In genomic region chr22:19831016-19831415, GRCh38 we compare ENCODE assay signal across 29 cellular contexts.
"Had no signal": no experiment of that assay in that cellular context is flagged by ENCODE, and none has a peak within 500 bp of the region (broad histone marks: within the 10 kb centered on the region; RNA-seq: fewer than 3 reads in every experiment).

No MANE protein-coding gene starts in this region.

- H3K4me3 Mint-ChIP-seq: activated CD4-positive, alpha-beta memory T cell treated with anti-CD3 and anti-CD28 coated beads for 36 hours; activated CD4-positive, alpha-beta T cell treated with anti-CD3 and anti-CD28 coated beads for 36 hours; activated CD4-positive, alpha-beta T cell treated with anti-CD3 and anti-CD28 coated beads, Interleukin-2, amount 10 ng/mL, durations not matched to agents 24 days and 14 days; activated CD8-positive, alpha-beta T cell treated with anti-CD3 and anti-CD28 coated beads, Interleukin-2, amount 10 ng/mL, durations not matched to agents 7 days and 5 days; activated naive CD8-positive, alpha-beta T cell; activated T-cell treated with anti-CD3 and anti-CD28 coated beads, Interleukin-2, amount 50 U/mL, for 4 hours; activated T-helper 17 cell treated with anti-CD3 and anti-CD28 coated beads, Interleukin-2, amount 50 U/mL, for 72 hours; dendritic cell treated with granulocyte-macrophage colony-stimulating factor and Interleukin-4, amounts not matched to agents 40 ng/mL and 50 ng/mL, for 4 days had no signal

- H3K27me3 ChIP-seq: adrenal gland, body of pancreas, dorsolateral prefrontal cortex, esophagus muscularis mucosa, foreskin keratinocyte, gastrocnemius medialis, heart left ventricle had no signal

- H3K4me3 ChIP-seq: adrenal gland, body of pancreas, coronary artery, dorsolateral prefrontal cortex, esophagus muscularis mucosa, gastrocnemius medialis, heart left ventricle had no signal

- DNase-seq: activated CD4-positive, alpha-beta memory T cell treated with anti-CD3 and anti-CD28 coated beads for 36 hours; activated CD4-positive, alpha-beta T cell treated with anti-CD3 and anti-CD28 coated beads for 36 hours; activated CD4-positive, alpha-beta T cell treated with anti-CD3 and anti-CD28 coated beads, Interleukin-2, amount 10 ng/mL, durations not matched to agents 24 days and 14 days; activated CD4-positive, CD25-positive, alpha-beta regulatory T cell; activated CD4-positive, CD25-positive, alpha-beta regulatory T cell treated with anti-CD3 and anti-CD28 coated beads, Interleukin-2, amount 50 U/mL, for 72 hours; activated CD8-positive, alpha-beta T cell treated with anti-CD3 and anti-CD28 coated beads, Interleukin-2, amount 10 ng/mL, durations not matched to agents 7 days and 5 days; activated effector memory CD4-positive, alpha-beta T cell treated with Interleukin-2 at 50 U/mL for 16 hours; activated gamma-delta T cell treated with Interleukin-2 at 50 U/mL for 16 hours; activated naive CD4-positive, alpha-beta T cell treated with anti-CD3 and anti-CD28 coated beads, Interleukin-2, amount 50 U/mL, for 16 hours; activated naive CD4-positive, alpha-beta T cell treated with Interleukin-2 at 50 U/mL for 16 hours; activated T-cell treated with anti-CD3 and anti-CD28 coated beads, Interleukin-2, amount 50 U/mL, for 4 hours; adrenal gland; amygdala; aorta; body of pancreas; caudate nucleus; effector memory CD4-positive, alpha-beta T cell; erythroblast; foreskin keratinocyte; gastrocnemius medialis; glutamatergic neuron; heart left ventricle; T-helper 2 cell had no signal

- H3K9me3 Mint-ChIP-seq: activated CD4-positive, alpha-beta memory T cell treated with anti-CD3 and anti-CD28 coated beads for 36 hours; activated CD4-positive, alpha-beta T cell treated with anti-CD3 and anti-CD28 coated beads, Interleukin-2, amount 10 ng/mL, durations not matched to agents 24 days and 14 days; activated T-cell treated with anti-CD3 and anti-CD28 coated beads, Interleukin-2, amount 50 U/mL, for 4 hours; activated T-helper 17 cell treated with anti-CD3 and anti-CD28 coated beads, Interleukin-2, amount 50 U/mL, for 72 hours had no signal

- H3K27ac Mint-ChIP-seq: activated CD4-positive, alpha-beta memory T cell treated with anti-CD3 and anti-CD28 coated beads for 36 hours; activated CD4-positive, alpha-beta T cell treated with anti-CD3 and anti-CD28 coated beads for 36 hours; activated CD4-positive, alpha-beta T cell treated with anti-CD3 and anti-CD28 coated beads, Interleukin-2, amount 10 ng/mL, durations not matched to agents 24 days and 14 days; activated CD8-positive, alpha-beta T cell treated with anti-CD3 and anti-CD28 coated beads, Interleukin-2, amount 10 ng/mL, durations not matched to agents 7 days and 5 days; activated naive CD8-positive, alpha-beta T cell; activated T-helper 17 cell treated with anti-CD3 and anti-CD28 coated beads, Interleukin-2, amount 50 U/mL, for 72 hours; dendritic cell treated with granulocyte-macrophage colony-stimulating factor and Interleukin-4, amounts not matched to agents 40 ng/mL and 50 ng/mL, for 4 days had no signal

- H3K4me1 ChIP-seq: adrenal gland, body of pancreas, esophagus muscularis mucosa, foreskin keratinocyte, heart left ventricle had no signal

- H3K36me3 Mint-ChIP-seq: activated CD4-positive, alpha-beta memory T cell treated with anti-CD3 and anti-CD28 coated beads for 36 hours had no signal

- H3K27me3 Mint-ChIP-seq: activated CD4-positive, alpha-beta memory T cell treated with anti-CD3 and anti-CD28 coated beads for 36 hours; activated CD4-positive, alpha-beta T cell treated with anti-CD3 and anti-CD28 coated beads for 36 hours; activated CD4-positive, alpha-beta T cell treated with anti-CD3 and anti-CD28 coated beads, Interleukin-2, amount 10 ng/mL, durations not matched to agents 24 days and 14 days; activated naive CD8-positive, alpha-beta T cell; activated T-helper 17 cell treated with anti-CD3 and anti-CD28 coated beads, Interleukin-2, amount 50 U/mL, for 72 hours; dendritic cell treated with granulocyte-macrophage colony-stimulating factor and Interleukin-4, amounts not matched to agents 40 ng/mL and 50 ng/mL, for 4 days had no signal

- ATAC-seq: activated CD4-positive, alpha-beta T cell treated with anti-CD3 and anti-CD28 coated beads for 36 hours; activated CD8-positive, alpha-beta T cell treated with anti-CD3 and anti-CD28 coated beads, Interleukin-2, amount 10 ng/mL, durations not matched to agents 7 days and 5 days; activated T-cell treated with anti-CD3 and anti-CD28 coated beads, Interleukin-2, amount 50 U/mL, for 4 hours; activated T-helper 17 cell treated with anti-CD3 and anti-CD28 coated beads, Interleukin-2, amount 50 U/mL, for 72 hours; body of pancreas; foreskin keratinocyte; gastrocnemius medialis; heart left ventricle had no signal

- H3K9me3 ChIP-seq: adrenal gland, body of pancreas, esophagus muscularis mucosa, gastrocnemius medialis, heart left ventricle had no signal

- H3K27ac ChIP-seq: adrenal gland, body of pancreas, coronary artery, dorsolateral prefrontal cortex, esophagus muscularis mucosa, foreskin keratinocyte, gastrocnemius medialis, heart left ventricle had no signal

- H3K36me3 ChIP-seq: adrenal gland, esophagus muscularis mucosa, gastrocnemius medialis, heart left ventricle had no signal
